ENCODE assay signal across 2 cellular contexts in the genomic region with DNA sequence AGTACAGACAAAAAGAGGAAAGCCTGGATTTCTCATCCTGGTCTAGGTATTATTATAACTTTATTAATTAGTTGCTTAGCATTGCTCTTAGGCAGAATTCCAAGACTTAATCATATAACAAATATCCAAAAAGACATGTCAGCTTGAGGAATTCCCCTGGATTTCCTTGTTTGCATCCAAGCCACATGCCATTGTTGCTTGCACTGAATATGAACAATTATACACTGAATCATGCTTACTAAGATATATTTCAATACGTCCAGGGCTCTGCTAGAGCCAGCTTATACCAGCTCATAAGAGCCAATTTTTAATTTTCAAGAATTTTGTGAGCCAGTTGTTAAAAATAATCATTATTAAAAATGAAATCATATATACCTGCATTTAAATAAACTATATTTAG.
TF ChIP-seq lines count a peak whose summit lies in the region.

No MANE protein-coding gene starts in this region.

TF ChIP-seq in liver, 16 proteins besides CTCF, POLR2A, EP300 and RAD21:
- TF ChIP-seq HNF4A (conservative IDR thresholded peaks at IDR 0.05), result no peak
- TF ChIP-seq FOXA1 (IDR thresholded peaks at IDR 0.05), result no peak
- no peak for TF ChIP-seq FOXA2 (IDR thresholded peaks at IDR 0.05)
- TF ChIP-seq, protein P1, sequence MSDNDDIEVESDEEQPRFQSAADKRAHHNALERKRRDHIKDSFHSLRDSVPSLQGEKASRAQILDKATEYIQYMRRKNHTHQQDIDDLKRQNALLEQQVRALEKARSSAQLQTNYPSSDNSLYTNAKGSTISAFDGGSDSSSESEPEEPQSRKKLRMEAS (IDR thresholded peaks at IDR 0.05), result no peak
- no peak for TF ChIP-seq TAF1 (conservative IDR thresholded peaks at IDR 0.05)
- no peak for TF ChIP-seq GABPA (IDR thresholded peaks at IDR 0.05 in 1 of 2, conservative IDR thresholded peaks at IDR 0.05 in 1 of 2)
- TF ChIP-seq YY1 (IDR thresholded peaks at IDR 0.05), result no peak
- TF ChIP-seq NR2F2 (IDR thresholded peaks at IDR 0.05), result no peak
- no peak for TF ChIP-seq JUND (IDR thresholded peaks at IDR 0.05)
- TF ChIP-seq, protein P2, sequence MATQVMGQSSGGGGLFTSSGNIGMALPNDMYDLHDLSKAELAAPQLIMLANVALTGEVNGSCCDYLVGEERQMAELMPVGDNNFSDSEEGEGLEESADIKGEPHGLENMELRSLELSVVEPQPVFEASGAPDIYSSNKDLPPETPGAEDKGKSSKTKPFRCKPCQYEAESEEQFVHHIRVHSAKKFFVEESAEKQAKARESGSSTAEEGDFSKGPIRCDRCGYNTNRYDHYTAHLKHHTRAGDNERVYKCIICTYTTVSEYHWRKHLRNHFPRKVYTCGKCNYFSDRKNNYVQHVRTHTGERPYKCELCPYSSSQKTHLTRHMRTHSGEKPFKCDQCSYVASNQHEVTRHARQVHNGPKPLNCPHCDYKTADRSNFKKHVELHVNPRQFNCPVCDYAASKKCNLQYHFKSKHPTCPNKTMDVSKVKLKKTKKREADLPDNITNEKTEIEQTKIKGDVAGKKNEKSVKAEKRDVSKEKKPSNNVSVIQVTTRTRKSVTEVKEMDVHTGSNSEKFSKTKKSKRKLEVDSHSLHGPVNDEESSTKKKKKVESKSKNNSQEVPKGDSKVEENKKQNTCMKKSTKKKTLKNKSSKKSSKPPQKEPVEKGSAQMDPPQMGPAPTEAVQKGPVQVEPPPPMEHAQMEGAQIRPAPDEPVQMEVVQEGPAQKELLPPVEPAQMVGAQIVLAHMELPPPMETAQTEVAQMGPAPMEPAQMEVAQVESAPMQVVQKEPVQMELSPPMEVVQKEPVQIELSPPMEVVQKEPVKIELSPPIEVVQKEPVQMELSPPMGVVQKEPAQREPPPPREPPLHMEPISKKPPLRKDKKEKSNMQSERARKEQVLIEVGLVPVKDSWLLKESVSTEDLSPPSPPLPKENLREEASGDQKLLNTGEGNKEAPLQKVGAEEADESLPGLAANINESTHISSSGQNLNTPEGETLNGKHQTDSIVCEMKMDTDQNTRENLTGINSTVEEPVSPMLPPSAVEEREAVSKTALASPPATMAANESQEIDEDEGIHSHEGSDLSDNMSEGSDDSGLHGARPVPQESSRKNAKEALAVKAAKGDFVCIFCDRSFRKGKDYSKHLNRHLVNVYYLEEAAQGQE (IDR thresholded peaks at IDR 0.05), result no peak
- TF ChIP-seq HNF4G (IDR thresholded peaks at IDR 0.05), result no peak
- TF ChIP-seq RXRA (IDR thresholded peaks at IDR 0.05), result no peak
- TF ChIP-seq, protein P3, sequence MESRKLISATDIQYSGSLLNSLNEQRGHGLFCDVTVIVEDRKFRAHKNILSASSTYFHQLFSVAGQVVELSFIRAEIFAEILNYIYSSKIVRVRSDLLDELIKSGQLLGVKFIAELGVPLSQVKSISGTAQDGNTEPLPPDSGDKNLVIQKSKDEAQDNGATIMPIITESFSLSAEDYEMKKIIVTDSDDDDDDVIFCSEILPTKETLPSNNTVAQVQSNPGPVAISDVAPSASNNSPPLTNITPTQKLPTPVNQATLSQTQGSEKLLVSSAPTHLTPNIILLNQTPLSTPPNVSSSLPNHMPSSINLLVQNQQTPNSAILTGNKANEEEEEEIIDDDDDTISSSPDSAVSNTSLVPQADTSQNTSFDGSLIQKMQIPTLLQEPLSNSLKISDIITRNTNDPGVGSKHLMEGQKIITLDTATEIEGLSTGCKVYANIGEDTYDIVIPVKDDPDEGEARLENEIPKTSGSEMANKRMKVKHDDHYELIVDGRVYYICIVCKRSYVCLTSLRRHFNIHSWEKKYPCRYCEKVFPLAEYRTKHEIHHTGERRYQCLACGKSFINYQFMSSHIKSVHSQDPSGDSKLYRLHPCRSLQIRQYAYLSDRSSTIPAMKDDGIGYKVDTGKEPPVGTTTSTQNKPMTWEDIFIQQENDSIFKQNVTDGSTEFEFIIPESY (IDR thresholded peaks at IDR 0.05), result no peak
- TF ChIP-seq EGR1 (IDR thresholded peaks at IDR 0.05; ENCODE audit: low read depth in 2 of 2), result no peak
TF ChIP-seq in liver: peak in this region for 0.

TF ChIP-seq in HepG2, 621 proteins besides CTCF, POLR2A, EP300 and RAD21:
- TF ChIP-seq ZSCAN25 (CRISPR knock-in tag; IDR thresholded peaks at IDR 0.05), result no peak
- TF ChIP-seq, protein P4, sequence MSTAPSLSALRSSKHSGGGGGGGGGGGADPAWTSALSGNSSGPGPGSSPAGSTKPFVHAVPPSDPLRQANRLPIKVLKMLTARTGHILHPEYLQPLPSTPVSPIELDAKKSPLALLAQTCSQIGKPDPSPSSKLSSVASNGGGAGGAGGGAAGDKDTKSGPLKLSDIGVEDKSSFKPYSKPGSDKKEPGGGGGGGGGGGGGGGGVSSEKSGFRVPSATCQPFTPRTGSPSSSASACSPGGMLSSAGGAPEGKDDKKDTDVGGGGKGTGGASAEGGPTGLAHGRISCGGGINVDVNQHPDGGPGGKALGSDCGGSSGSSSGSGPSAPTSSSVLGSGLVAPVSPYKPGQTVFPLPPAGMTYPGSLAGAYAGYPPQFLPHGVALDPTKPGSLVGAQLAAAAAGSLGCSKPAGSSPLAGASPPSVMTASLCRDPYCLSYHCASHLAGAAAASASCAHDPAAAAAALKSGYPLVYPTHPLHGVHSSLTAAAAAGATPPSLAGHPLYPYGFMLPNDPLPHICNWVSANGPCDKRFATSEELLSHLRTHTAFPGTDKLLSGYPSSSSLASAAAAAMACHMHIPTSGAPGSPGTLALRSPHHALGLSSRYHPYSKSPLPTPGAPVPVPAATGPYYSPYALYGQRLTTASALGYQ (CRISPR knock-in tag; IDR thresholded peaks at IDR 0.05), result no peak
- TF ChIP-seq ATF7-NPFF (CRISPR knock-in tag; IDR thresholded peaks at IDR 0.05; ENCODE audit: low read depth), result no peak
- TF ChIP-seq DPF2 (CRISPR knock-in tag; IDR thresholded peaks at IDR 0.05; ENCODE audit: borderline replicate concordance, low read depth), result no peak
- no peak for TF ChIP-seq ZKSCAN8 (CRISPR knock-in tag; IDR thresholded peaks at IDR 0.05; ENCODE audit: borderline replicate concordance)
- TF ChIP-seq ZNF251 (CRISPR knock-in tag; IDR thresholded peaks at IDR 0.05), result no peak
- no peak for TF ChIP-seq ZNF282 (IDR thresholded peaks at IDR 0.05; ENCODE audit: partially characterized antibody)
- TF ChIP-seq, protein P5, sequence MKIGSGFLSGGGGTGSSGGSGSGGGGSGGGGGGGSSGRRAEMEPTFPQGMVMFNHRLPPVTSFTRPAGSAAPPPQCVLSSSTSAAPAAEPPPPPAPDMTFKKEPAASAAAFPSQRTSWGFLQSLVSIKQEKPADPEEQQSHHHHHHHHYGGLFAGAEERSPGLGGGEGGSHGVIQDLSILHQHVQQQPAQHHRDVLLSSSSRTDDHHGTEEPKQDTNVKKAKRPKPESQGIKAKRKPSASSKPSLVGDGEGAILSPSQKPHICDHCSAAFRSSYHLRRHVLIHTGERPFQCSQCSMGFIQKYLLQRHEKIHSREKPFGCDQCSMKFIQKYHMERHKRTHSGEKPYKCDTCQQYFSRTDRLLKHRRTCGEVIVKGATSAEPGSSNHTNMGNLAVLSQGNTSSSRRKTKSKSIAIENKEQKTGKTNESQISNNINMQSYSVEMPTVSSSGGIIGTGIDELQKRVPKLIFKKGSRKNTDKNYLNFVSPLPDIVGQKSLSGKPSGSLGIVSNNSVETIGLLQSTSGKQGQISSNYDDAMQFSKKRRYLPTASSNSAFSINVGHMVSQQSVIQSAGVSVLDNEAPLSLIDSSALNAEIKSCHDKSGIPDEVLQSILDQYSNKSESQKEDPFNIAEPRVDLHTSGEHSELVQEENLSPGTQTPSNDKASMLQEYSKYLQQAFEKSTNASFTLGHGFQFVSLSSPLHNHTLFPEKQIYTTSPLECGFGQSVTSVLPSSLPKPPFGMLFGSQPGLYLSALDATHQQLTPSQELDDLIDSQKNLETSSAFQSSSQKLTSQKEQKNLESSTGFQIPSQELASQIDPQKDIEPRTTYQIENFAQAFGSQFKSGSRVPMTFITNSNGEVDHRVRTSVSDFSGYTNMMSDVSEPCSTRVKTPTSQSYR (CRISPR knock-in tag; IDR thresholded peaks at IDR 0.05; ENCODE audit: borderline replicate concordance), result no peak
- TF ChIP-seq ZNF549 (CRISPR knock-in tag; IDR thresholded peaks at IDR 0.05), result no peak
- TF ChIP-seq SIN3A (IDR thresholded peaks at IDR 0.05; ENCODE audit: borderline replicate concordance, low read depth, low read length), result no peak
